Comparison of ENCODE assay signal across 1 cellular context in genomic region chr12:120956579-120957360, GRCh38.
TF ChIP-seq lines count a peak whose summit lies in the region.

No MANE protein-coding gene starts in this region.

TF ChIP-seq in HepG2, 621 proteins besides CTCF, POLR2A, EP300 and RAD21:
- no peak for TF ChIP-seq ZNF816 (CRISPR knock-in tag; IDR thresholded peaks at IDR 0.05; ENCODE audit: borderline replicate concordance)
- TF ChIP-seq POLR2AphosphoS2 (IDR thresholded peaks at IDR 0.05; ENCODE audit: low read depth, low read length) = peak; percentile 35; the same call in 1 of the 2 replicates
- no peak for TF ChIP-seq ZNF557 (CRISPR knock-in tag; IDR thresholded peaks at IDR 0.05)
